In the genomic region with DNA sequence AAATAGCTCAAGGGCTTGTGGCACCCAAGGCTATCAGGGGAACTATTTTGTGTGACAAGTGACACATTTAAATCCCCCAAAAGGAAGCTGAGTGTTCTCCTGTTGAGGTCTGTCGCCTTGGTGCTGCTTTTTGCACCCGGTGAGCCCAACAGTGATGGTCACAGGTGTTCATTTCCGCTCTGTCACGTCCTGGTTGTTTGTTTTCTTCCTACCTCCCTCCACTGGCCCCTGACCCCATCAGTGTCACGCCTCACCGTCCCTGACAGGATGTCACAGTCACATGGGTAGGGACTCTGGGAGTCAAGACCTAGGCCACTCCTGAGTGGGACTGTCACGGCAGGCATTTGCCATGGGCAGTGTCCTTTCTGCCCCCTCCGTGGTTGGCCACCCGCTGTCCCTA, we compare ENCODE assay signal across 13 cellular contexts. TPM values are rescaled to one million over a fixed set of nuclear protein-coding genes. Genes with fewer than 3 reads are reported as not detected.
DNase-seq lines count a peak whose midpoint lies in the region; ATAC-seq and TF ChIP-seq lines count a peak whose summit lies in the region.
"Had no signal": no experiment of that assay in that cellular context is flagged by ENCODE, and none has a peak within 500 bp of the region (broad histone marks: within the 10 kb centered on the region; RNA-seq: fewer than 3 reads in every experiment).

No MANE protein-coding gene starts in this region.

- TF ChIP-seq POLR2A in uterus (IDR thresholded peaks at IDR 0.05): no peak

- in situ Hi-C loops in mammary epithelial cell (cut with MboI; ENCODE audit: low sequenced_read_pairs in 2 of 2): loop anchor here in 1 of 2 donors (5.0 to 10.0 kb wide), 2 partner anchors 78 to 210 kb away; no protein-coding TSS in a partner anchor

- CTCF ChIA-PET in MCF 10A (lab: Yijun Ruan, JAX): interaction anchor here (0.6 to 4.1 kb wide), 9 partner anchors 10 to 562 kb away, joined by 3 to 24 read pairs (median 3); a partner anchor contains a TSS
- CTCF ChIA-PET in mammary epithelial cell (lab: Charles Lee; ENCODE audit: low non-redundant PET): no interaction called here

- H3K36me3 Mint-ChIP-seq in MCF 10A (ENCODE audit: insufficient read depth, unreplicated experiment): peaks cover 8% of the 10 kb centered on the region

- H3K4me3 ChIP-seq in mammary epithelial cell (replicated peaks in 1 of 3; ENCODE audit: insufficient read depth in 1 of 3, low read depth in 2 of 3, low read length in 3 of 3): no peak overlapping the region
- H3K4me3 ChIP-seq in uterus: no peak overlapping the region
- H3K4me3 ChIP-seq: SJSA1 had no signal

- H4K20me1 ChIP-seq in mammary epithelial cell (ENCODE audit: insufficient read depth, low read length): no peaks in the 10 kb centered on the region

- no peak overlapping the region for H3K9ac ChIP-seq in mammary epithelial cell (ENCODE audit: insufficient read depth, low read length)

- H2AFZ ChIP-seq in mammary epithelial cell (ENCODE audit: low read depth, low read length): no peak overlapping the region

- no peak for TF ChIP-seq CTCF in MCF 10A (IDR thresholded peaks at IDR 0.05; ENCODE audit: unreplicated experiment)
- TF ChIP-seq CTCF in mammary epithelial cell (conservative IDR thresholded peaks at IDR 0.05 in 1 of 2, IDR thresholded peaks at IDR 0.05 in 1 of 2; ENCODE audit: extremely low read depth in 1 of 2, insufficient read depth in 1 of 2, low read depth in 1 of 2, low read length in 2 of 2): no peak
- TF ChIP-seq CTCF in uterus (IDR thresholded peaks at IDR 0.05): no peak

- no TSS peak for BruUV-seq in MCF 10A (replicated peaks; lab: Mats Ljungman, UMichigan)
- no TSS peak for BruUV-seq in mammary epithelial cell (replicated peaks; lab: Mats Ljungman, UMichigan)

- H3K27ac ChIP-seq in mammary epithelial cell (ENCODE audit: insufficient read depth, low read depth, low read length) (no peak overlapping the region), uterus (peak overlapping the region; percentile 76 to 85)
- H3K27ac ChIP-seq: SJSA1 had no signal

- DNase-seq in MCF 10A (ENCODE audit: unreplicated experiment): no peak
- DNase-seq in mammary epithelial cell: no peak
- DNase-seq in RPMI8226: peak; percentile 52
- no peak for DNase-seq in left cardiac atrium
- no peak for DNase-seq in uterus
- no peak for DNase-seq in activated CD4-positive, alpha-beta T cell treated with anti-CD3 and anti-CD28 coated beads, Interleukin-2, amount 50 U/mL, for 1 hour
- DNase-seq in NCI-H774 (lab: John Stamatoyannopoulos, UW): no peak
- DNase-seq: activated gamma-delta T cell treated with Interleukin-2 at 50 U/mL for 16 hours, posterior cingulate gyrus had no signal

- peak overlapping the region; percentile 90 for H3K27ac Mint-ChIP-seq in MCF 10A (ENCODE audit: low read depth, unreplicated experiment)

- H3K79me2 ChIP-seq in mammary epithelial cell (ENCODE audit: insufficient read depth, low read length): peaks cover 64% of the 10 kb centered on the region

- peak; percentile 2 to 12 for ATAC-seq in left cardiac atrium
- no peak for ATAC-seq in HG03045 (IDR thresholded peaks at IDR 0.05; ENCODE audit: unreplicated experiment)
- ATAC-seq: activated CD4-positive, CD25-positive, alpha-beta regulatory T cell treated with anti-CD3 and anti-CD28 coated beads, Interleukin-2, amount 50 U/mL, for 24 hours; HCT116 had no signal

- no peaks in the 10 kb centered on the region for H3K27me3 Mint-ChIP-seq in MCF 10A (ENCODE audit: insufficient read depth, unreplicated experiment)

- H3K36me3 ChIP-seq in mammary epithelial cell (ENCODE audit: insufficient read depth, low read length) (no peaks in the 10 kb centered on the region), uterus (no peaks in the 10 kb centered on the region)
- H3K36me3 ChIP-seq: SJSA1 had no signal

- intact Hi-C loops in MCF 10A (cut with micrococcal nuclease): no loop called here
- intact Hi-C loops in mammary epithelial cell (cut with micrococcal nuclease): loop anchor here (10.0 kb wide), 1 partner anchor 1040 kb away; a partner anchor contains a TSS
- intact Hi-C loops in left cardiac atrium (cut with DNase I): loop anchor here in 1 of 2 donors (5.0 kb wide), 1 partner anchor 63 kb away; no protein-coding TSS in a partner anchor
- intact Hi-C loops in uterus (cut with DNase I; ENCODE audit: low total_unique reads): no loop called here

- H3K4me2 ChIP-seq in mammary epithelial cell (ENCODE audit: insufficient read depth, low read depth, low read length): no peak overlapping the region

- dilution Hi-C loops in mammary epithelial cell (cut with HindIII; ENCODE audit: low sequenced_read_pairs): loop anchor here (5.0 to 25.0 kb wide), 3 partner anchors 80 to 223 kb away; no protein-coding TSS in a partner anchor

- H3K9me3 Mint-ChIP-seq in MCF 10A (ENCODE audit: unreplicated experiment): no peaks in the 10 kb centered on the region

- WGBS in mammary epithelial cell (ENCODE audit: low coverage, missing lambda C conversion rate): 98% methylated on average over 7 of the region's 9 CpGs

- no peak overlapping the region for H3K4me3 Mint-ChIP-seq in MCF 10A (ENCODE audit: unreplicated experiment)

- H3K27me3 ChIP-seq in mammary epithelial cell (ENCODE audit: insufficient read depth, low read length) (no peaks in the 10 kb centered on the region), uterus (no peaks in the 10 kb centered on the region)
- H3K27me3 ChIP-seq: SJSA1 had no signal

- H3K9me3 ChIP-seq in mammary epithelial cell (replicated peaks; ENCODE audit: insufficient read depth, low read length) (no peaks in the 10 kb centered on the region), uterus (no peaks in the 10 kb centered on the region)
- H3K9me3 ChIP-seq: SJSA1 had no signal

- POLR2A ChIA-PET in MCF 10A (lab: Yijun Ruan, JAX): interaction anchor here (0.6 to 5.5 kb wide), 4 partner anchors 11 to 77 kb away, joined by 3 to 81 read pairs (median 4); a partner anchor contains a TSS

- peaks cover 29% of the 10 kb centered on the region for H3K4me1 Mint-ChIP-seq in MCF 10A (ENCODE audit: insufficient read depth, unreplicated experiment)

- H3K4me1 ChIP-seq in mammary epithelial cell (ENCODE audit: insufficient read depth, low read length): peaks cover 40% of the 10 kb centered on the region
- peaks cover 5 to 13% of the 10 kb centered on the region in 2 donors for H3K4me1 ChIP-seq in uterus
- H3K4me1 ChIP-seq: SJSA1 had no signal

RNA-seq across cellular contexts. Expression of a gene that starts 11.2 kb away (rescaled TPM):
- total RNA-seq in MCF 10A (2022) (10.1 and 11.9 TPM in 2 replicates), mammary epithelial cell (10 to 100 TPM in 1 of 2 donors, 1 to 10 TPM in 1; 9.5 to 41.8 TPM), left cardiac atrium (10 to 100 TPM; 37.8 to 47.7 TPM), uterus (10 to 100 TPM in 2 of 4 donors, 1 to 10 TPM in 2; 4.4 to 26.1 (median 9.5) TPM)
- 44.6 TPM for polyA plus RNA-seq in mammary epithelial cell
- polyA minus RNA-seq in mammary epithelial cell: 88.8 TPM
- total RNA-seq: SJSA1 had no signal
